ENCODE assay signal across 8 cellular contexts in the genomic region with DNA sequence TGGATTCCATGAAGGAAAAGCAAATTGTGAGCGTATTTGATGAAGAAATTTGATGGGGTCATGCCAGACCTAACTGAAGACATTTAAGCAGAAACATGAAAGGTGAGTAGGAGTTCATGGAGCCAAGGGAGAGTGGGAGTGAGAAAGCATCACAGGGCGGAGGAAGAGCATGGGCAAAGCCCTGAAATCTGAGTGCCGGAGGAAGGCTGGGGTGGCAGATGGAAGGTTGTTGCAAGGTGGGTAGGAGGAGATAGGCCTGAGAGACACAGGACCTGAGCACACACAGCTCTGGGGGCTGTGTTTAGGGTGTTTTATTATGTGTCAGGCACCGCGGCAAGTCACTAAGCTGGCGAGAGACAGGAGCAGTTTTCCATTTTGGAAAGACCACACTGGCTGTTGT.
"Had no signal": no experiment of that assay in that cellular context is flagged by ENCODE, and none has a peak within 500 bp of the region (broad histone marks: within the 10 kb centered on the region; RNA-seq: fewer than 3 reads in every experiment).

No MANE protein-coding gene starts in this region.

- H3K4me1 ChIP-seq: HAP-1 had no signal

- H3K9ac ChIP-seq: GM23248 had no signal

- H3K4me3 ChIP-seq: GM23248, HAP-1, K562 had no signal

- H3K9me3 ChIP-seq: HAP-1 had no signal

- H3K36me3 ChIP-seq: HAP-1 had no signal

- H3K27ac ChIP-seq: GM23248 had no signal

- DNase-seq: GM23248, GOT3, H7, IMR-90, KG1 had no signal

- H2AFZ ChIP-seq: GM23248 had no signal

- ATAC-seq: HCT116, K562 had no signal
